18 cellular contexts compared by ENCODE assay signal in the genomic region with DNA sequence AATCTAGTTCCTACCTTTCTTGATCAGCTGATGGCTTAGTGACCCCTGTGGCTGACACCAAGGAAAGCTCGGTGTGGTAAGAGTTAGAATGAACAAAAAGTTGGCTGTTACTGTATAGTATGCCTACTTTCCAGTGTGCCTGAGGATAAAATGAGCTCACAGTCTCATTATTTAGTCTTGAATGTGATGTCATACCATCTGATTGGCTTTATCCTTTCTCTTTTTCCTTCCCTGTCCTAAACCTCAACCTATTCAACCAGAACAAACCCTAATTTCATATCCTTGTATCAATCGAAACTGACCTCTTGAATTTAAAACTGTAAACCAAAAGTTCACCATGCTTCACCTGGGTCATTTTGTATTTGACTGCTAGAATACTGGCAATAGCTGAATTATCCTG.
DNase-seq lines count a peak whose midpoint lies in the region; FAIRE-seq and TF ChIP-seq lines count a peak whose summit lies in the region.
"Had no signal": no experiment of that assay in that cellular context is flagged by ENCODE, and none has a peak within 500 bp of the region (broad histone marks: within the 10 kb centered on the region; RNA-seq: fewer than 3 reads in every experiment).

No MANE protein-coding gene starts in this region.

- H3K36me3 ChIP-seq in kidney (ENCODE audit: control insufficient read depth in 1 of 2, insufficient read depth in 2 of 2, low read length in 2 of 2) (no peaks in the 10 kb centered on the region), mesenchymal stem cell (ENCODE audit: control insufficient read depth in 1 of 2, insufficient read depth in 2 of 2, low read depth in 1 of 2, low read length in 2 of 2) (no peaks in the 10 kb centered on the region), uterus (no peaks in the 10 kb centered on the region)
- H3K36me3 ChIP-seq: BLaER1 had no signal

- H3K9ac ChIP-seq in kidney (ENCODE audit: low read length in 2 of 2) = peak overlapping the region in 1 of 2 donors; percentile 29
- no peak overlapping the region for H3K9ac ChIP-seq in mesenchymal stem cell (ENCODE audit: low read length)
- H3K9ac ChIP-seq: BLaER1 had no signal

- H3K18ac ChIP-seq in mesenchymal stem cell (ENCODE audit: low read depth in 1 of 2, low read length in 2 of 2) = no peak overlapping the region

- peaks cover 5 to 35% of the 10 kb centered on the region in 2 donors for H3K4me1 ChIP-seq in kidney (ENCODE audit: control insufficient read depth in 1 of 2, insufficient read depth in 1 of 2, low read depth in 1 of 2, low read length in 2 of 2)
- H3K4me1 ChIP-seq in mesenchymal stem cell (ENCODE audit: control insufficient read depth, insufficient read depth, low read depth, low read length) = peaks cover 2% of the 10 kb centered on the region
- H3K4me1 ChIP-seq in uterus = no peaks in the 10 kb centered on the region
- H3K4me1 ChIP-seq: BLaER1 had no signal

- H2BK5ac ChIP-seq in mesenchymal stem cell (ENCODE audit: low read depth, low read length, poor library complexity, severe bottlenecking) = no peak overlapping the region

- no peak overlapping the region for H2BK120ac ChIP-seq in mesenchymal stem cell (ENCODE audit: low read depth, low read length)

- no peak overlapping the region for H2AK5ac ChIP-seq in mesenchymal stem cell (ENCODE audit: low read length, severe bottlenecking)

- no peak overlapping the region for H2AFZ ChIP-seq in mesenchymal stem cell (ENCODE audit: low read depth, low read length)

- H3K23ac ChIP-seq in mesenchymal stem cell (ENCODE audit: low read length in 2 of 2) = no peak overlapping the region

- no peak overlapping the region for H3K4me3 ChIP-seq in kidney (ENCODE audit: low read length in 2 of 2)
- H3K4me3 ChIP-seq in mesenchymal stem cell (ENCODE audit: insufficient read depth in 1 of 2, low read depth in 1 of 2, low read length in 2 of 2) = no peak overlapping the region
- H3K4me3 ChIP-seq in uterus = no peak overlapping the region
- H3K4me3 ChIP-seq: BLaER1, GM23338 had no signal

- intact Hi-C loops in kidney (cut with DNase I) = no loop called here
- intact Hi-C loops in uterus (cut with DNase I; ENCODE audit: low total_unique reads) = no loop called here

- H4K91ac ChIP-seq in mesenchymal stem cell (ENCODE audit: low read length) = no peak overlapping the region

- no peaks in the 10 kb centered on the region for H3K79me1 ChIP-seq in mesenchymal stem cell (replicated peaks; ENCODE audit: low read length, poor library complexity, severe bottlenecking)

- FAIRE-seq in kidney (lab: Jason Lieb, UNC) = no peak
- FAIRE-seq: GM12892, H54 had no signal

- no peak for TF ChIP-seq POLR2A in uterus (IDR thresholded peaks at IDR 0.05)

- in situ Hi-C loops in SK-MEL-5 (cut with HindIII; ENCODE audit: low pct_unique_long_range_greater_than_20kb, low sequenced_read_pairs) = no loop called here

- H3K27me3 ChIP-seq in mesenchymal stem cell (ENCODE audit: control insufficient read depth in 1 of 2, insufficient read depth in 1 of 2, low read length in 2 of 2) (no peaks in the 10 kb centered on the region), uterus (no peaks in the 10 kb centered on the region)
- H3K27me3 ChIP-seq: BLaER1 had no signal

- H2BK15ac ChIP-seq in mesenchymal stem cell (ENCODE audit: low read depth, poor library complexity, severe bottlenecking) = no peak overlapping the region

- H2BK12ac ChIP-seq in mesenchymal stem cell (ENCODE audit: low read length in 2 of 2) = no peak overlapping the region

- H3K4ac ChIP-seq in mesenchymal stem cell (ENCODE audit: low read depth in 1 of 2, low read length in 2 of 2) = no peak overlapping the region

- no peaks in the 10 kb centered on the region for H3K9me3 ChIP-seq in kidney (ENCODE audit: control insufficient read depth in 1 of 2, low read length in 2 of 2)
- no peaks in the 10 kb centered on the region for H3K9me3 ChIP-seq in mesenchymal stem cell (ENCODE audit: control insufficient read depth, low read length)
- no peaks in the 10 kb centered on the region for H3K9me3 ChIP-seq in uterus
- H3K9me3 ChIP-seq: BLaER1 had no signal

- 100% methylated on average over 2 of the region's 2 CpGs for WGBS in mesenchymal stem cell

- no peak overlapping the region for H4K8ac ChIP-seq in mesenchymal stem cell (ENCODE audit: low read length)

- no peak overlapping the region for H3K4me2 ChIP-seq in mesenchymal stem cell (ENCODE audit: low read length, poor library complexity, severe bottlenecking)
- H3K4me2 ChIP-seq: BLaER1, GM23338 had no signal

- no peak for TF ChIP-seq CTCF in kidney (IDR thresholded peaks at IDR 0.05; ENCODE audit: borderline replicate concordance, extremely low read depth, insufficient read depth)
- no peak for TF ChIP-seq CTCF in uterus (IDR thresholded peaks at IDR 0.05)

- H3K27ac ChIP-seq in kidney (ENCODE audit: low read depth in 2 of 2, low read length in 2 of 2) (peak overlapping the region; percentile 82 to 90), mesenchymal stem cell (ENCODE audit: low read length, poor library complexity, severe bottlenecking) (peak overlapping the region; percentile 60), uterus (no peak overlapping the region)
- H3K27ac ChIP-seq: BLaER1 had no signal

- no peak overlapping the region for H3K14ac ChIP-seq in mesenchymal stem cell (ENCODE audit: low read length in 2 of 2)

- DNase-seq in SK-MEL-5 (ENCODE audit: low read depth, low spot score) = peak; percentile 27
- DNase-seq in kidney = no peak
- no peak for DNase-seq in mesenchymal stem cell
- peak; percentile 63 for DNase-seq in renal cortical epithelial cell (ENCODE audit: low read depth)
- DNase-seq in islet precursor cell = no peak
- no peak for DNase-seq in uterus
- DNase-seq in hypothalamus (lab: John Stamatoyannopoulos, UW) = no peak
- DNase-seq in SHP77 (lab: John Stamatoyannopoulos, UW) = no peak
- DNase-seq: 8988T; CD4-positive, alpha-beta memory T cell; DMS153; DMS79; GDM1; HCEC 1CT had no signal

Comparison
In these comparisons a context has a peak if more than half of its experiments do, and no peak if none do; other contexts are left out.
1. DNase-seq: peak in SK-MEL-5 (single experiment) and renal cortical epithelial cell (single experiment); none in kidney (single experiment), mesenchymal stem cell (single experiment), islet precursor cell (single experiment), uterus (0 of 2), hypothalamus (0 of 51) and SHP77 (0 of 2).
2. H3K27ac ChIP-seq: peak in kidney (2 of 2) and mesenchymal stem cell (single experiment); none in uterus (0 of 2).